1 cellular context compared by ENCODE assay signal in the genomic region with DNA sequence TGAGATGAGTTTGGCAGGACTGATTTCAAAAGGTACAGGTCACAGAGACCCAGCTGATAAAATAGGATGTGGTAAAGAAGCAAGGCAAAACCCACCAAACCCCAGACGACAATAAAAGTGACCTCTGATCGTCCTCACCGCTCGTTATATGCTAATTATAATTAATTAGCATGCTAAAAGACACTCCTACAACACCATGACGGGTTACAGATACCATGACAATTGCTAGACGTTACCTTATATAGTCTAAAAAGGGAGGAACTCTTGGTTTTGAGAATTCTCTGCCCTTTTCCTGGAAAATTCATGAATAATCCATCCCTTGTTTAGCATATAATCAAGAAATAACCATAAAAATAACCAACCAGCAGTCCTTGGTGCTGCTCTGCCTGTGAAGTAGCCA.
TF ChIP-seq lines count a peak whose summit lies in the region.

No MANE protein-coding gene starts in this region.

TF ChIP-seq in GM23338, 12 proteins besides CTCF, POLR2A, EP300 and RAD21 (continued from another document):
- TF ChIP-seq NANOG (IDR thresholded peaks at IDR 0.05; ENCODE audit: borderline replicate concordance) (no peak), EZH2phosphoT487 (IDR thresholded peaks at IDR 0.05; ENCODE audit: unreplicated experiment) (no peak)
